Comparison of ENCODE assay signal across 1 cellular context in the genomic region with DNA sequence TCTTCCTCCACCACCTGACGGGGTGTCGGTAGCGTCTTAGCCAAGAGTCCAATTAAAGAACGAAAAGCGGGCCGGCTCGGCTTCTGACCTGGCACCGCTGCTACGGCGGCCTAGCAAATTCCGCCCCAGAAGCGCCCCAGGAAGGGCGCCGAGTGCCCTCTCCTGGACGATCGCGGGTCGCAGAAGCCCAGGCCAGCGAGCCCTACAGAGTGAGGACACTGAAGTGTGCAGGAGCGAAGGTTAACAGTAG.
TF ChIP-seq lines count a peak whose summit lies in the region.

No MANE protein-coding gene starts in this region.

TF ChIP-seq in HepG2, 621 proteins besides CTCF, POLR2A, EP300 and RAD21 (continued from another document and continues in another):
- TF ChIP-seq ZNF512B (CRISPR knock-in tag; IDR thresholded peaks at IDR 0.05; ENCODE audit: borderline replicate concordance): no peak
- TF ChIP-seq ZNF562 (CRISPR knock-in tag; IDR thresholded peaks at IDR 0.05; ENCODE audit: borderline replicate concordance): no peak
- no peak for TF ChIP-seq ZBTB49 (CRISPR knock-in tag; IDR thresholded peaks at IDR 0.05; ENCODE audit: borderline replicate concordance)
- TF ChIP-seq REL (CRISPR knock-in tag; conservative IDR thresholded peaks at IDR 0.05): peak; percentile 22; the same call in 1 of the 2 replicates
- TF ChIP-seq MNT (IDR thresholded peaks at IDR 0.05): no peak
- no peak for TF ChIP-seq GZF1 (CRISPR knock-in tag; IDR thresholded peaks at IDR 0.05)
- no peak for TF ChIP-seq EZH2 (conservative IDR thresholded peaks at IDR 0.05; ENCODE audit: low read depth, low read length)
- TF ChIP-seq ZBTB7A (CRISPR knock-in tag; IDR thresholded peaks at IDR 0.05): no peak
- no peak for TF ChIP-seq PREB (CRISPR knock-in tag; IDR thresholded peaks at IDR 0.05)
- TF ChIP-seq, protein P1, sequence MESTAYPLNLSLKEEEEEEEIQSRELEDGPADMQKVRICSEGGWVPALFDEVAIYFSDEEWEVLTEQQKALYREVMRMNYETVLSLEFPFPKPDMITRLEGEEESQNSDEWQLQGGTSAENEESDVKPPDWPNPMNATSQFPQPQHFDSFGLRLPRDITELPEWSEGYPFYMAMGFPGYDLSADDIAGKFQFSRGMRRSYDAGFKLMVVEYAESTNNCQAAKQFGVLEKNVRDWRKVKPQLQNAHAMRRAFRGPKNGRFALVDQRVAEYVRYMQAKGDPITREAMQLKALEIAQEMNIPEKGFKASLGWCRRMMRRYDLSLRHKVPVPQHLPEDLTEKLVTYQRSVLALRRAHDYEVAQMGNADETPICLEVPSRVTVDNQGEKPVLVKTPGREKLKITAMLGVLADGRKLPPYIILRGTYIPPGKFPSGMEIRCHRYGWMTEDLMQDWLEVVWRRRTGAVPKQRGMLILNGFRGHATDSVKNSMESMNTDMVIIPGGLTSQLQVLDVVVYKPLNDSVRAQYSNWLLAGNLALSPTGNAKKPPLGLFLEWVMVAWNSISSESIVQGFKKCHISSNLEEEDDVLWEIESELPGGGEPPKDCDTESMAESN (CRISPR knock-in tag; conservative IDR thresholded peaks at IDR 0.05): no peak
- TF ChIP-seq, protein P2, sequence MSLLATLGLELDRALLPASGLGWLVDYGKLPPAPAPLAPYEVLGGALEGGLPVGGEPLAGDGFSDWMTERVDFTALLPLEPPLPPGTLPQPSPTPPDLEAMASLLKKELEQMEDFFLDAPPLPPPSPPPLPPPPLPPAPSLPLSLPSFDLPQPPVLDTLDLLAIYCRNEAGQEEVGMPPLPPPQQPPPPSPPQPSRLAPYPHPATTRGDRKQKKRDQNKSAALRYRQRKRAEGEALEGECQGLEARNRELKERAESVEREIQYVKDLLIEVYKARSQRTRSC (CRISPR knock-in tag; IDR thresholded peaks at IDR 0.05; ENCODE audit: low read depth): no peak
- no peak for TF ChIP-seq BATF2 (CRISPR knock-in tag; IDR thresholded peaks at IDR 0.05)
- TF ChIP-seq AGO2 (optimal IDR thresholded peaks at IDR 0.05; ENCODE audit: low read depth, low read length): no peak
- TF ChIP-seq, protein P3, sequence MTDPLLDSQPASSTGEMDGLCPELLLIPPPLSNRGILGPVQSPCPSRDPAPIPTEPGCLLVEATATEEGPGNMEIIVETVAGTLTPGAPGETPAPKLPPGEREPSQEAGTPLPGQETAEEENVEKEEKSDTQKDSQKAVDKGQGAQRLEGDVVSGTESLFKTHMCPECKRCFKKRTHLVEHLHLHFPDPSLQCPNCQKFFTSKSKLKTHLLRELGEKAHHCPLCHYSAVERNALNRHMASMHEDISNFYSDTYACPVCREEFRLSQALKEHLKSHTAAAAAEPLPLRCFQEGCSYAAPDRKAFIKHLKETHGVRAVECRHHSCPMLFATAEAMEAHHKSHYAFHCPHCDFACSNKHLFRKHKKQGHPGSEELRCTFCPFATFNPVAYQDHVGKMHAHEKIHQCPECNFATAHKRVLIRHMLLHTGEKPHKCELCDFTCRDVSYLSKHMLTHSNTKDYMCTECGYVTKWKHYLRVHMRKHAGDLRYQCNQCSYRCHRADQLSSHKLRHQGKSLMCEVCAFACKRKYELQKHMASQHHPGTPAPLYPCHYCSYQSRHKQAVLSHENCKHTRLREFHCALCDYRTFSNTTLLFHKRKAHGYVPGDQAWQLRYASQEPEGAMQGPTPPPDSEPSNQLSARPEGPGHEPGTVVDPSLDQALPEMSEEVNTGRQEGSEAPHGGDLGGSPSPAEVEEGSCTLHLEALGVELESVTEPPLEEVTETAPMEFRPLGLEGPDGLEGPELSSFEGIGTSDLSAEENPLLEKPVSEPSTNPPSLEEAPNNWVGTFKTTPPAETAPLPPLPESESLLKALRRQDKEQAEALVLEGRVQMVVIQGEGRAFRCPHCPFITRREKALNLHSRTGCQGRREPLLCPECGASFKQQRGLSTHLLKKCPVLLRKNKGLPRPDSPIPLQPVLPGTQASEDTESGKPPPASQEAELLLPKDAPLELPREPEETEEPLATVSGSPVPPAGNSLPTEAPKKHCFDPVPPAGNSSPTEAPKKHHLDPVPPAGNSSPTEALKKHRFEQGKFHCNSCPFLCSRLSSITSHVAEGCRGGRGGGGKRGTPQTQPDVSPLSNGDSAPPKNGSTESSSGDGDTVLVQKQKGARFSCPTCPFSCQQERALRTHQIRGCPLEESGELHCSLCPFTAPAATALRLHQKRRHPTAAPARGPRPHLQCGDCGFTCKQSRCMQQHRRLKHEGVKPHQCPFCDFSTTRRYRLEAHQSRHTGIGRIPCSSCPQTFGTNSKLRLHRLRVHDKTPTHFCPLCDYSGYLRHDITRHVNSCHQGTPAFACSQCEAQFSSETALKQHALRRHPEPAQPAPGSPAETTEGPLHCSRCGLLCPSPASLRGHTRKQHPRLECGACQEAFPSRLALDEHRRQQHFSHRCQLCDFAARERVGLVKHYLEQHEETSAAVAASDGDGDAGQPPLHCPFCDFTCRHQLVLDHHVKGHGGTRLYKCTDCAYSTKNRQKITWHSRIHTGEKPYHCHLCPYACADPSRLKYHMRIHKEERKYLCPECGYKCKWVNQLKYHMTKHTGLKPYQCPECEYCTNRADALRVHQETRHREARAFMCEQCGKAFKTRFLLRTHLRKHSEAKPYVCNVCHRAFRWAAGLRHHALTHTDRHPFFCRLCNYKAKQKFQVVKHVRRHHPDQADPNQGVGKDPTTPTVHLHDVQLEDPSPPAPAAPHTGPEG (CRISPR knock-in tag; IDR thresholded peaks at IDR 0.05): peak; percentile 92
- no peak for TF ChIP-seq ZFP82 (CRISPR knock-in tag; IDR thresholded peaks at IDR 0.05; ENCODE audit: borderline replicate concordance)
- peak; percentile 42; the same call in 1 of the 2 replicates for TF ChIP-seq HOMEZ (CRISPR knock-in tag; IDR thresholded peaks at IDR 0.05; ENCODE audit: low read depth)
- no peak for TF ChIP-seq TEAD3 (CRISPR knock-in tag; optimal IDR thresholded peaks at IDR 0.05; ENCODE audit: borderline replicate concordance)
- no peak for TF ChIP-seq ZNF652 (CRISPR knock-in tag; IDR thresholded peaks at IDR 0.05; ENCODE audit: borderline replicate concordance, low read depth)
- no peak for TF ChIP-seq ETS1 (CRISPR knock-in tag; IDR thresholded peaks at IDR 0.05)
- TF ChIP-seq SALL1 (CRISPR knock-in tag; IDR thresholded peaks at IDR 0.05): no peak
- no peak for TF ChIP-seq STAT5B (CRISPR knock-in tag; IDR thresholded peaks at IDR 0.05)
- TF ChIP-seq, protein P4, sequence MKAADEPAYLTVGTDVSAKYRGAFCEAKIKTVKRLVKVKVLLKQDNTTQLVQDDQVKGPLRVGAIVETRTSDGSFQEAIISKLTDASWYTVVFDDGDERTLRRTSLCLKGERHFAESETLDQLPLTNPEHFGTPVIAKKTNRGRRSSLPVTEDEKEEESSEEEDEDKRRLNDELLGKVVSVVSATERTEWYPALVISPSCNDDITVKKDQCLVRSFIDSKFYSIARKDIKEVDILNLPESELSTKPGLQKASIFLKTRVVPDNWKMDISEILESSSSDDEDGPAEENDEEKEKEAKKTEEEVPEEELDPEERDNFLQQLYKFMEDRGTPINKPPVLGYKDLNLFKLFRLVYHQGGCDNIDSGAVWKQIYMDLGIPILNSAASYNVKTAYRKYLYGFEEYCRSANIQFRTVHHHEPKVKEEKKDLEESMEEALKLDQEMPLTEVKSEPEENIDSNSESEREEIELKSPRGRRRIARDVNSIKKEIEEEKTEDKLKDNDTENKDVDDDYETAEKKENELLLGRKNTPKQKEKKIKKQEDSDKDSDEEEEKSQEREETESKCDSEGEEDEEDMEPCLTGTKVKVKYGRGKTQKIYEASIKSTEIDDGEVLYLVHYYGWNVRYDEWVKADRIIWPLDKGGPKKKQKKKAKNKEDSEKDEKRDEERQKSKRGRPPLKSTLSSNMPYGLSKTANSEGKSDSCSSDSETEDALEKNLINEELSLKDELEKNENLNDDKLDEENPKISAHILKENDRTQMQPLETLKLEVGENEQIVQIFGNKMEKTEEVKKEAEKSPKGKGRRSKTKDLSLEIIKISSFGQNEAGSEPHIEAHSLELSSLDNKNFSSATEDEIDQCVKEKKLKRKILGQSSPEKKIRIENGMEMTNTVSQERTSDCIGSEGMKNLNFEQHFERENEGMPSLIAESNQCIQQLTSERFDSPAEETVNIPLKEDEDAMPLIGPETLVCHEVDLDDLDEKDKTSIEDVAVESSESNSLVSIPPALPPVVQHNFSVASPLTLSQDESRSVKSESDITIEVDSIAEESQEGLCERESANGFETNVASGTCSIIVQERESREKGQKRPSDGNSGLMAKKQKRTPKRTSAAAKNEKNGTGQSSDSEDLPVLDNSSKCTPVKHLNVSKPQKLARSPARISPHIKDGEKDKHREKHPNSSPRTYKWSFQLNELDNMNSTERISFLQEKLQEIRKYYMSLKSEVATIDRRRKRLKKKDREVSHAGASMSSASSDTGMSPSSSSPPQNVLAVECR (CRISPR knock-in tag; IDR thresholded peaks at IDR 0.05; ENCODE audit: borderline replicate concordance): no peak
- TF ChIP-seq SIX4 (CRISPR knock-in tag; IDR thresholded peaks at IDR 0.05): no peak
- 0 out of 2 replicates have a peak, but pooled peaks have one; percentile 19 for TF ChIP-seq PPARG (CRISPR knock-in tag; conservative IDR thresholded peaks at IDR 0.05)
- no peak for TF ChIP-seq ELF3 (CRISPR knock-in tag; IDR thresholded peaks at IDR 0.05)
- no peak for TF ChIP-seq ZNF607 (CRISPR knock-in tag; IDR thresholded peaks at IDR 0.05; ENCODE audit: borderline replicate concordance)
